In genomic region chr20:58976095-58976730, GRCh38 we compare ENCODE assay signal across 30 cellular contexts. TPM values are rescaled to one million over a fixed set of nuclear protein-coding genes. Genes with fewer than 3 reads are reported as not detected.
DNase-seq lines count a peak whose midpoint lies in the region; ATAC-seq, FAIRE-seq and TF ChIP-seq lines count a peak whose summit lies in the region.
"Had no signal": no experiment of that assay in that cellular context is flagged by ENCODE, and none has a peak within 500 bp of the region (broad histone marks: within the 10 kb centered on the region; RNA-seq: fewer than 3 reads in every experiment).

No MANE protein-coding gene starts in this region.

- H3K4me3 ChIP-seq in coronary artery (no peak overlapping the region), upper lobe of left lung (no peak overlapping the region)
- H3K4me3 ChIP-seq: dorsolateral prefrontal cortex, GM23338, left ventricle myocardium inferior, SK-N-MC, smooth muscle cell had no signal

- H3K9me3 ChIP-seq in CD4-positive, alpha-beta T cell (ENCODE audit: control insufficient read depth, low read length): peaks cover 17% of the 10 kb centered on the region
- H3K9me3 ChIP-seq in upper lobe of left lung: peaks cover 0 to 14% (median 8%) of the 10 kb centered on the region in 4 donors

- intact Hi-C loops in CD4-positive, alpha-beta T cell (cut with DNase I, micrococcal nuclease): loop anchor here in 1 of 2 experiments (5.0 kb wide), 1 partner anchor 69 kb away; no protein-coding TSS in a partner anchor

- 86 to 93% methylated on average over 3 of the region's 3 CpGs for WGBS in upper lobe of left lung, 2 donors

- ATAC-seq in CD4-positive, alpha-beta T cell (ENCODE audit: poor library complexity): no peak
- ATAC-seq in GM18502 (IDR thresholded peaks at IDR 0.05; ENCODE audit: poor library complexity, unreplicated experiment): peak; percentile 36
- ATAC-seq in HG03432 (IDR thresholded peaks at IDR 0.05; ENCODE audit: unreplicated experiment): peak; percentile 29
- no peak for ATAC-seq in upper lobe of left lung (ENCODE audit: low FRiP score in 2 of 2)
- ATAC-seq in HG03280 (IDR thresholded peaks at IDR 0.05; ENCODE audit: unreplicated experiment): no peak
- ATAC-seq: activated T-cell treated with anti-CD3 and anti-CD28 coated beads, Interleukin-2, amount 50 U/mL, for 4 hours; GM23338; naive thymus-derived CD4-positive, alpha-beta T cell had no signal

- no peaks in the 10 kb centered on the region for H3K36me3 Mint-ChIP-seq in CD4-positive, alpha-beta T cell (ENCODE audit: low read depth)

- peaks cover 3% of the 10 kb centered on the region for H3K9me3 Mint-ChIP-seq in CD4-positive, alpha-beta T cell

- FAIRE-seq in frontal cortex (lab: Jason Lieb, UNC): no peak

- TF ChIP-seq POLR2A in upper lobe of left lung (IDR thresholded peaks at IDR 0.05): no peak

- H3K27me3 ChIP-seq in CD4-positive, alpha-beta T cell (ENCODE audit: control insufficient read depth, insufficient read depth, low read length): no peaks in the 10 kb centered on the region
- no peaks in the 10 kb centered on the region for H3K27me3 ChIP-seq in upper lobe of left lung
- H3K27me3 ChIP-seq: dorsolateral prefrontal cortex had no signal

- CTCF ChIA-PET in CD4-positive, alpha-beta T cell (lab: Charles Lee): no interaction called here

- no peaks in the 10 kb centered on the region for H3K36me3 ChIP-seq in upper lobe of left lung
- H3K36me3 ChIP-seq: left ventricle myocardium inferior had no signal

- POLR2A ChIA-PET in CD4-positive, alpha-beta T cell (lab: Charles Lee): interaction anchor here (1.0 kb wide), 1 partner anchor 9 kb away, joined by 4 read pairs; no protein-coding TSS in a partner anchor

- TF ChIP-seq EP300 in upper lobe of left lung (IDR thresholded peaks at IDR 0.05): no peak

- peak overlapping the region; percentile 18 for H3K4me3 Mint-ChIP-seq in CD4-positive, alpha-beta T cell
- H3K4me3 Mint-ChIP-seq: activated CD4-positive, alpha-beta memory T cell treated with anti-CD3 and anti-CD28 coated beads, Interleukin-2, amount 10 ng/mL, durations not matched to agents 7 days and 5 days; activated T-cell treated with anti-CD3 and anti-CD28 coated beads, Interleukin-2, amount 50 U/mL, for 4 hours; B cell; GM23338; T-helper 1 cell treated with Interleukin-12 subunit alpha and Interleukin-12 subunit beta and Interleukin-4 antibody, amounts not matched to agents 30 μg/mL and 1 μg/mL, for 36 hours had no signal

- no peaks in the 10 kb centered on the region for H3K27me3 Mint-ChIP-seq in CD4-positive, alpha-beta T cell
- H3K27me3 Mint-ChIP-seq: B cell had no signal

- no peak for TF ChIP-seq CTCF in CD4-positive, alpha-beta T cell (IDR thresholded peaks at IDR 0.05)
- TF ChIP-seq CTCF in coronary artery (IDR thresholded peaks at IDR 0.05): no peak
- TF ChIP-seq CTCF in upper lobe of left lung (IDR thresholded peaks at IDR 0.05): no peak

- H3K4me1 ChIP-seq in upper lobe of left lung: peaks cover 0 to 5% (median 3%) of the 10 kb centered on the region in 4 donors

- H3K27ac ChIP-seq in CD4-positive, alpha-beta T cell (ENCODE audit: low read depth, low read length): no peak overlapping the region
- no peak overlapping the region for H3K27ac ChIP-seq in coronary artery
- no peak overlapping the region for H3K27ac ChIP-seq in upper lobe of left lung
- H3K27ac ChIP-seq: dorsolateral prefrontal cortex, KMS-11, left ventricle myocardium inferior, SK-N-MC had no signal

- DNase-seq in CD4-positive, alpha-beta T cell: no peak
- DNase-seq in ecto neural progenitor cell (ENCODE audit: low spot score) (peak; percentile 13), frontal cortex (ENCODE audit: low spot score in 2 of 2) (no peak), coronary artery (ENCODE audit: low spot score) (no peak), upper lobe of left lung (no peak)
- DNase-seq: activated CD4-positive, alpha-beta memory T cell treated with anti-CD3 and anti-CD28 coated beads, Interleukin-2, amount 10 ng/mL, durations not matched to agents 7 days and 5 days; activated CD4-positive, CD25-positive, alpha-beta regulatory T cell treated with anti-CD3 and anti-CD28 coated beads, Interleukin-2, amount 50 U/mL, for 72 hours; activated naive CD4-positive, alpha-beta T cell; activated T-cell treated with anti-CD3 and anti-CD28 coated beads, Interleukin-2, amount 50 U/mL, for 4 hours; dorsolateral prefrontal cortex; left ventricle myocardium inferior; NCI-H1436 treated with DMSO at 0.1 percent for 48 hours; NCI-H2107; NCI-H446; NCI-H82; occipital lobe; retina; stimulated activated CD4-positive, alpha-beta T cell treated with anti-CD3 and anti-CD28 coated beads, Interleukin-1b, Interleukin-23, amount 100 ng/mL, for 48 hours; trophoblast cell had no signal

- H3K4me1 Mint-ChIP-seq in CD4-positive, alpha-beta T cell (ENCODE audit: low read depth): no peaks in the 10 kb centered on the region
- H3K4me1 Mint-ChIP-seq: activated CD4-positive, alpha-beta memory T cell treated with anti-CD3 and anti-CD28 coated beads, Interleukin-2, amount 10 ng/mL, durations not matched to agents 7 days and 5 days had no signal

- no peak overlapping the region for H3K27ac Mint-ChIP-seq in CD4-positive, alpha-beta T cell
- H3K27ac Mint-ChIP-seq: activated CD4-positive, alpha-beta memory T cell treated with anti-CD3 and anti-CD28 coated beads, Interleukin-2, amount 10 ng/mL, durations not matched to agents 7 days and 5 days; B cell; GM23338; naive thymus-derived CD4-positive, alpha-beta T cell; T-helper 1 cell treated with Interleukin-12 subunit alpha and Interleukin-12 subunit beta and Interleukin-4 antibody, amounts not matched to agents 30 μg/mL and 1 μg/mL, for 36 hours had no signal

RNA-seq across cellular contexts. Expression of gene NELFCD, which starts 4.8 kb away (rescaled TPM):
- total RNA-seq in CD4-positive, alpha-beta T cell: 10 to 100 TPM; 95.7 to 97.0 TPM
- total RNA-seq in frontal cortex (45.7 TPM), upper lobe of left lung (10 to 100 TPM; 42.3 to 99.5 (median 48.7) TPM)

RNA-seq across cellular contexts. Expression of gene CTSZ, which starts 30.8 kb away (rescaled TPM):
- total RNA-seq in CD4-positive, alpha-beta T cell: 10 to 100 TPM; 14.7 to 17.7 TPM
- total RNA-seq in frontal cortex: 10.6 TPM
- total RNA-seq in upper lobe of left lung: 100 to 1,000 TPM; 196 to 503 (median 397) TPM

RNA-seq across cellular contexts. Expression of gene TUBB1, which starts 43.0 kb away (rescaled TPM):
- total RNA-seq in CD4-positive, alpha-beta T cell: under 1 TPM; 0.11 to 0.17 TPM
- total RNA-seq in frontal cortex (0.41 TPM), upper lobe of left lung (1 to 10 TPM; 1.5 to 9.3 (median 2.6) TPM)
- total RNA-seq: activated CD4-positive, alpha-beta memory T cell treated with anti-CD3 and anti-CD28 coated beads, Interleukin-2, amount 10 ng/mL, durations not matched to agents 7 days and 5 days; activated T-cell treated with anti-CD3 and anti-CD28 coated beads, Interleukin-2, amount 50 U/mL, for 4 hours; glomerular endothelial cell; GM23338 had no signal

RNA-seq across cellular contexts. Expression of gene ATP5F1E, which starts 55.9 kb away (rescaled TPM):
- 10 to 100 TPM; 51.1 to 53.1 TPM for total RNA-seq in CD4-positive, alpha-beta T cell
- total RNA-seq in frontal cortex: 38.3 TPM
- total RNA-seq in upper lobe of left lung: 10 to 100 TPM; 18.9 to 75.0 (median 32.3) TPM

Comparison
In these comparisons a context has a peak if more than half of its experiments do, and no peak if none do; other contexts are left out.
1. ATAC-seq: peak in GM18502 (single experiment) and HG03432 (single experiment); none in CD4-positive, alpha-beta T cell (single experiment), upper lobe of left lung (0 of 2) and HG03280 (single experiment).
2. RNA of gene CTSZ, which starts 30.8 kb away (total RNA-seq): 196 to 503 TPM in upper lobe of left lung; 14.7 to 17.7 TPM in CD4-positive, alpha-beta T cell and 10.6 TPM in frontal cortex (single experiment); every median in the first group is over 10 times any median in the second.